Comparison of ENCODE assay signal across 10 cellular contexts in genomic region chr1:88801575-88802208, GRCh38.
DNase-seq lines count a peak whose midpoint lies in the region; ATAC-seq, FAIRE-seq and TF ChIP-seq lines count a peak whose summit lies in the region.
"Had no signal": no experiment of that assay in that cellular context is flagged by ENCODE, and none has a peak within 500 bp of the region (broad histone marks: within the 10 kb centered on the region; RNA-seq: fewer than 3 reads in every experiment).

No MANE protein-coding gene starts in this region.

- TF ChIP-seq CTCF in D721Med (IDR thresholded peaks at IDR 0.05; ENCODE audit: insufficient read depth, missing control alignments): no peak

- intact Hi-C loops in sciatic nerve (cut with DNase I): no loop called here

- DNase-seq in D721Med (ENCODE audit: insufficient read length, low spot score): no peak
- DNase-seq in HT1080 (ENCODE audit: low read depth): peak; percentile 45
- peak; percentile 10 for DNase-seq in UCSD-AML1 (lab: John Stamatoyannopoulos, UW; ENCODE audit: unreplicated experiment)
- no peak for DNase-seq in DMS79 treated with DMSO at 0.1 percent for 48 hours (lab: John Stamatoyannopoulos, UW)
- DNase-seq in sciatic nerve (ENCODE audit: low spot score): no peak
- DNase-seq in activated naive CD8-positive, alpha-beta T cell treated with anti-CD3 and anti-CD28 coated beads for 36 hours: no peak
- DNase-seq: glutamatergic neuron, NCI-H1092 had no signal

- ATAC-seq in sciatic nerve: no peak
- no peak for ATAC-seq in GM18517 (IDR thresholded peaks at IDR 0.05; ENCODE audit: unreplicated experiment)

- no peak overlapping the region for H3K27ac Mint-ChIP-seq in activated naive CD8-positive, alpha-beta T cell treated with anti-CD3 and anti-CD28 coated beads for 36 hours

- peaks cover 6% of the 10 kb centered on the region for H3K4me1 Mint-ChIP-seq in activated naive CD8-positive, alpha-beta T cell treated with anti-CD3 and anti-CD28 coated beads for 36 hours

- FAIRE-seq in D721Med (lab: Jason Lieb, UNC) (peak; percentile 55), islet of Langerhans (lab: Jason Lieb, UNC) (peak; percentile 41)

- no peaks in the 10 kb centered on the region for H3K27me3 Mint-ChIP-seq in activated naive CD8-positive, alpha-beta T cell treated with anti-CD3 and anti-CD28 coated beads for 36 hours

- no peak overlapping the region for H3K4me3 Mint-ChIP-seq in activated naive CD8-positive, alpha-beta T cell treated with anti-CD3 and anti-CD28 coated beads for 36 hours

- H3K9me3 Mint-ChIP-seq in activated naive CD8-positive, alpha-beta T cell treated with anti-CD3 and anti-CD28 coated beads for 36 hours: peaks cover 5% of the 10 kb centered on the region

- peaks cover 37% of the 10 kb centered on the region for H3K36me3 Mint-ChIP-seq in activated naive CD8-positive, alpha-beta T cell treated with anti-CD3 and anti-CD28 coated beads for 36 hours

Comparison
In these comparisons a context has a peak if more than half of its experiments do, and no peak if none do; other contexts are left out.
1. DNase-seq: peak in HT1080 (single experiment) and UCSD-AML1 (single experiment); none in D721Med (single experiment), DMS79 treated with DMSO at 0.1 percent for 48 hours (single experiment), sciatic nerve (single experiment) and activated naive CD8-positive, alpha-beta T cell treated with anti-CD3 and anti-CD28 coated beads for 36 hours (single experiment).